Comparison of ENCODE assay signal across 9 cellular contexts in the genomic region with DNA sequence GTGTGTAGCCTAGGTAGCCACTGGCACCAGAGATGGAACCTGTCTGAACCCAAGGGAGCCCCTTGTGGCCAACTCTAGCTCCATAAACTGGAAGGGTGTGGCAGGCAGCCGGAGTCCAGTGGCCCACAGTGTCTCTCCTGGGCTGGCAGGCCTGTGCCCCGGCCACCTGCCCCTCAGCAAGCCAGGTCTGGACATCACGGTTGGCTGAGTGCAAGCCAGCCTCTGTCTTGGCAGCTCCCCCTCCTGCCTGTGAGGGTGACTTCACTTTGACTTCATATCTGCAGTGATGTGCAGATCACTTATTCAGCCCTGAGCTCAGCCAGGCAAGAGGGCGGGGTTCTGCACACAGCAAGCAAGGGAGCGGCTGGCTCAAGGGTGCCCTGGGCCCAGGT. TPM values are rescaled to one million over a fixed set of nuclear protein-coding genes. Genes with fewer than 3 reads are reported as not detected.
A peak's percentile ranks its signal among the peaks of the same experiment; 100 is the strongest.
DNase-seq lines count a peak whose midpoint lies in the region; ATAC-seq and TF ChIP-seq lines count a peak whose summit lies in the region.
"Had no signal": no experiment of that assay in that cellular context is flagged by ENCODE, and none has a peak within 500 bp of the region (broad histone marks: within the 10 kb centered on the region; RNA-seq: fewer than 3 reads in every experiment).

No MANE protein-coding gene starts in this region.

- H3K4me3 Mint-ChIP-seq in endothelial cell (ENCODE audit: unreplicated experiment), result peak overlapping the region; percentile 51

- no peak overlapping the region for H3K27ac Mint-ChIP-seq in endothelial cell (ENCODE audit: unreplicated experiment)

- H3K36me3 Mint-ChIP-seq in endothelial cell (ENCODE audit: low read depth, unreplicated experiment), result no peaks in the 10 kb centered on the region

- peaks cover 5% of the 10 kb centered on the region for H3K4me1 ChIP-seq in lower lobe of right lung

- H3K27me3 Mint-ChIP-seq in endothelial cell (ENCODE audit: unreplicated experiment), result peaks cover 32% of the 10 kb centered on the region

- in situ Hi-C loops in G401 (cut with HindIII; ENCODE audit: low sequenced_read_pairs), result no loop called here

- H3K9me3 Mint-ChIP-seq in endothelial cell (ENCODE audit: unreplicated experiment), result no peaks in the 10 kb centered on the region

- no peak overlapping the region for H3K4me3 ChIP-seq in lower lobe of right lung

- no peak for ATAC-seq in GM18498 (IDR thresholded peaks at IDR 0.05; ENCODE audit: unreplicated experiment)
- ATAC-seq in lower lobe of right lung, result no peak

- no peaks in the 10 kb centered on the region for H3K4me1 Mint-ChIP-seq in endothelial cell (ENCODE audit: unreplicated experiment)

- TF ChIP-seq CTCF in endothelial cell (IDR thresholded peaks at IDR 0.05; ENCODE audit: unreplicated experiment) (no peak), lower lobe of right lung (IDR thresholded peaks at IDR 0.05) (no peak)

- no peak overlapping the region for H3K27ac ChIP-seq in lower lobe of right lung

- peaks cover 56% of the 10 kb centered on the region for H3K27me3 ChIP-seq in lower lobe of right lung (ENCODE audit: low read depth)

- DNase-seq in 8988T, result peak; percentile 98
- DNase-seq in G401 (ENCODE audit: low spot score), result peak; percentile 2
- peak; percentile 19 for DNase-seq in NCI-H460 (ENCODE audit: extremely low read depth, low read depth)
- no peak for DNase-seq in endothelial cell (ENCODE audit: low spot score)
- no peak for DNase-seq in NCI-H1694 treated with DMSO at 0.1 percent for 48 hours (lab: John Stamatoyannopoulos, UW)
- no peak for DNase-seq in lower lobe of right lung
- no peak for DNase-seq in islet precursor cell
- DNase-seq: NCI-H446 treated with DMSO at 0.1 percent for 48 hours had no signal

- intact Hi-C loops in lower lobe of right lung (cut with DNase I), result no loop called here

- no peaks in the 10 kb centered on the region for H3K9me3 ChIP-seq in lower lobe of right lung

- H3K36me3 ChIP-seq in lower lobe of right lung, result no peaks in the 10 kb centered on the region

RNA-seq across cellular contexts. Expression of gene RET, which starts 1.3 kb away (rescaled TPM):
- total RNA-seq in G401 (2014; rRNA removed; shearing (Covaris generic)), result 0.03 TPM in 1 of 2 replicates, not detected in the other
- 0.02 TPM in 1 of 2 replicates, not detected in the other for total RNA-seq in NCI-H460 (2014; rRNA removed; shearing (Covaris generic))
- 0.26 TPM in 1 of 2 replicates, not detected in the other for polyA plus RNA-seq in NCI-H460 (2014; cell fraction: nucleus; rRNA removed)
- total RNA-seq in endothelial cell (ENCODE audit: unreplicated experiment) (0.28 TPM), lower lobe of right lung (0.68 TPM)

Comparison
In these comparisons a context has a peak if more than half of its experiments do, and no peak if none do; other contexts are left out.
1. DNase-seq: peak in 8988T (single experiment), G401 (single experiment) and NCI-H460 (single experiment); none in endothelial cell (single experiment), NCI-H1694 treated with DMSO at 0.1 percent for 48 hours (single experiment), lower lobe of right lung (single experiment) and islet precursor cell (single experiment).